1 cellular context compared by ENCODE assay signal in the genomic region with DNA sequence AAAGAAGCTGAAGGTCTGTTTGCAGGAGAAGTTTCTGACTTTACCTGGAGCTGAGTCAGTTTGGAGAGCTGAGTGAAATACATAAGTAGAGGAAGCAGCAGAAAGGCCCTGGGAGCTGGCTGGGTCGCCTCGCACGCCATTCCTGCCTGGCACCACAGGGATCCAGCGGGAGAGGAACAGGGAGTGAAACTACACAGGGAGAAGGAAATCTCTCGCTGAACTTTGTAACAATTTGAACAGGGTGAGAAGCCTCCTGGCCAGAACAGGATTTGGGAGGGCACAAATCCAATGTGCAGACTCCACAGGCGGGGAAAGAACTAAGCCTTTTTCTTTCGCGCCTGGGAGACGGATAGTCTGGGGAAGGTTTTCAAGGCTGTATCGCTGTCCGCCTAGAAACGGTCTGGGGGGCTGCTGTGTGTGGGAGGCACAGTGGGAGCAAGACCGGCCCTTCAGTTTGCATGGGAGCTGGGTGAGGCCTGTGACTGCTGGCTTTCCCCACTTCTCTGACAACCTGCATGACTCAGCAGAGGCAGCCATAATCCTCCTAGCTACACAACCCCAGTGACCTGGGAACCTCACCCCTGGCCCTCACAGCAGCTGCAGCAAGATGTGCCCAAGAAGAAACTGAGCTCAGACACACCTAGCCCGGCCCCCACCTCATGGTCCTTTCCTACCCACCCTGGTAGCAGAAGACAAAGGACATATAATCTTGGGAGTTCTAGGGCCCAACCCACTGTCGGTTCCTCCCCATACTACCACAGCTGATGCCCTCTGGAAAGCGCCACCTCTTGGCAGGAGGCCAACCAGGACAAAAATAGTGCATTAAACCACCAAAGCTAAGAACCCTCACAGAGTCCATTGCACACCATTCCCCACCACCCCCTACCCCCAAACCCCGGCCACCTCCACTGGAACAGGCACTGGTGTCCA.
TF ChIP-seq lines count a peak whose summit lies in the region.

No MANE protein-coding gene starts in this region.

TF ChIP-seq in GM23338, 12 proteins besides CTCF, POLR2A, EP300 and RAD21 (continued from another document):
- TF ChIP-seq, protein P1, sequence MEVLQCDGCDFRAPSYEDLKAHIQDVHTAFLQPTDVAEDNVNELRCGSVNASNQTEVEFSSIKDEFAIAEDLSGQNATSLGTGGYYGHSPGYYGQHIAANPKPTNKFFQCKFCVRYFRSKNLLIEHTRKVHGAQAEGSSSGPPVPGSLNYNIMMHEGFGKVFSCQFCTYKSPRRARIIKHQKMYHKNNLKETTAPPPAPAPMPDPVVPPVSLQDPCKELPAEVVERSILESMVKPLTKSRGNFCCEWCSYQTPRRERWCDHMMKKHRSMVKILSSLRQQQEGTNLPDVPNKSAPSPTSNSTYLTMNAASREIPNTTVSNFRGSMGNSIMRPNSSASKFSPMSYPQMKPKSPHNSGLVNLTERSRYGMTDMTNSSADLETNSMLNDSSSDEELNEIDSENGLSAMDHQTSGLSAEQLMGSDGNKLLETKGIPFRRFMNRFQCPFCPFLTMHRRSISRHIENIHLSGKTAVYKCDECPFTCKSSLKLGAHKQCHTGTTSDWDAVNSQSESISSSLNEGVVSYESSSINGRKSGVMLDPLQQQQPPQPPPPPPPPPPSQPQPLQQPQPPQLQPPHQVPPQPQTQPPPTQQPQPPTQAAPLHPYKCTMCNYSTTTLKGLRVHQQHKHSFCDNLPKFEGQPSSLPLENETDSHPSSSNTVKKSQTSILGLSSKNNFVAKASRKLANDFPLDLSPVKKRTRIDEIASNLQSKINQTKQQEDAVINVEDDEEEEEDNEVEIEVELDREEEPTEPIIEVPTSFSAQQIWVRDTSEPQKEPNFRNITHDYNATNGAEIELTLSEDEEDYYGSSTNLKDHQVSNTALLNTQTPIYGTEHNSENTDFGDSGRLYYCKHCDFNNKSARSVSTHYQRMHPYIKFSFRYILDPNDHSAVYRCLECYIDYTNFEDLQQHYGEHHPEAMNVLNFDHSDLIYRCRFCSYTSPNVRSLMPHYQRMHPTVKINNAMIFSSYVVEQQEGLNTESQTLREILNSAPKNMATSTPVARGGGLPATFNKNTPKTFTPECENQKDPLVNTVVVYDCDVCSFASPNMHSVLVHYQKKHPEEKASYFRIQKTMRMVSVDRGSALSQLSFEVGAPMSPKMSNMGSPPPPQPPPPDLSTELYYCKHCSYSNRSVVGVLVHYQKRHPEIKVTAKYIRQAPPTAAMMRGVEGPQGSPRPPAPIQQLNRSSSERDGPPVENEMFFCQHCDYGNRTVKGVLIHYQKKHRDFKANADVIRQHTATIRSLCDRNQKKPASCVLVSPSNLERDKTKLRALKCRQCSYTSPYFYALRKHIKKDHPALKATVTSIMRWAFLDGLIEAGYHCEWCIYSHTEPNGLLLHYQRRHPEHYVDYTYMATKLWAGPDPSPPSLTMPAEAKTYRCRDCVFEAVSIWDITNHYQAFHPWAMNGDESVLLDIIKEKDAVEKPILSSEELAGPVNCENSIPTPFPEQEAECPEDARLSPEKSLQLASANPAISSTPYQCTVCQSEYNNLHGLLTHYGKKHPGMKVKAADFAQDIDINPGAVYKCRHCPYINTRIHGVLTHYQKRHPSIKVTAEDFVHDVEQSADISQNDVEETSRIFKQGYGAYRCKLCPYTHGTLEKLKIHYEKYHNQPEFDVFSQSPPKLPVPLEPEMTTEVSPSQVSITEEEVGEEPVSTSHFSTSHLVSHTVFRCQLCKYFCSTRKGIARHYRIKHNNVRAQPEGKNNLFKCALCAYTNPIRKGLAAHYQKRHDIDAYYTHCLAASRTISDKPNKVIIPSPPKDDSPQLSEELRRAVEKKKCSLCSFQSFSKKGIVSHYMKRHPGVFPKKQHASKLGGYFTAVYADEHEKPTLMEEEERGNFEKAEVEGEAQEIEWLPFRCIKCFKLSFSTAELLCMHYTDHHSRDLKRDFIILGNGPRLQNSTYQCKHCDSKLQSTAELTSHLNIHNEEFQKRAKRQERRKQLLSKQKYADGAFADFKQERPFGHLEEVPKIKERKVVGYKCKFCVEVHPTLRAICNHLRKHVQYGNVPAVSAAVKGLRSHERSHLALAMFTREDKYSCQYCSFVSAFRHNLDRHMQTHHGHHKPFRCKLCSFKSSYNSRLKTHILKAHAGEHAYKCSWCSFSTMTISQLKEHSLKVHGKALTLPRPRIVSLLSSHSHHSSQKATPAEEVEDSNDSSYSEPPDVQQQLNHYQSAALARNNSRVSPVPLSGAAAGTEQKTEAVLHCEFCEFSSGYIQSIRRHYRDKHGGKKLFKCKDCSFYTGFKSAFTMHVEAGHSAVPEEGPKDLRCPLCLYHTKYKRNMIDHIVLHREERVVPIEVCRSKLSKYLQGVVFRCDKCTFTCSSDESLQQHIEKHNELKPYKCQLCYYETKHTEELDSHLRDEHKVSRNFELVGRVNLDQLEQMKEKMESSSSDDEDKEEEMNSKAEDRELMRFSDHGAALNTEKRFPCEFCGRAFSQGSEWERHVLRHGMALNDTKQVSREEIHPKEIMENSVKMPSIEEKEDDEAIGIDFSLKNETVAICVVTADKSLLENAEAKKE (CRISPR knock-in tag; IDR thresholded peaks at IDR 0.05), result no peak
TF ChIP-seq in GM23338: peak in this region for 0.
